ENCODE assay signal across 17 cellular contexts in genomic region chr7:82183633-82184032, GRCh38.
DNase-seq lines count a peak whose midpoint lies in the region; ATAC-seq and TF ChIP-seq lines count a peak whose summit lies in the region.
"Had no signal": no experiment of that assay in that cellular context is flagged by ENCODE, and none has a peak within 500 bp of the region (broad histone marks: within the 10 kb centered on the region; RNA-seq: fewer than 3 reads in every experiment).

No MANE protein-coding gene starts in this region.

- no peak overlapping the region for H3K27ac ChIP-seq in gastroesophageal sphincter
- H3K27ac ChIP-seq in WERI-Rb-1, result no peak overlapping the region
- H3K27ac ChIP-seq: right lobe of liver, uterus had no signal

- peaks cover 2% of the 10 kb centered on the region for H3K36me3 Mint-ChIP-seq in HFFc6 (ENCODE audit: low read depth)
- H3K36me3 Mint-ChIP-seq: CD8-positive, alpha-beta T cell had no signal

- no peaks in the 10 kb centered on the region; the same call in 1 of the 2 replicates for H3K27me3 Mint-ChIP-seq in HFFc6 (ENCODE audit: insufficient read depth)

- no peaks in the 10 kb centered on the region for H3K4me1 ChIP-seq in gastroesophageal sphincter
- H3K4me1 ChIP-seq: right lobe of liver, uterus had no signal

- H3K27me3 ChIP-seq in gastroesophageal sphincter (no peaks in the 10 kb centered on the region), WERI-Rb-1 (ENCODE audit: insufficient read depth, low read depth, severe bottlenecking) (no peaks in the 10 kb centered on the region)
- H3K27me3 ChIP-seq: right lobe of liver, uterus had no signal

- WGBS in gastroesophageal sphincter (ENCODE audit: low coverage in 1 of 2), 2 donors, result 69 to 93% methylated on average over 4 of the region's 4 CpGs

- no peak overlapping the region for H3K4me3 Mint-ChIP-seq in HFFc6
- H3K4me3 Mint-ChIP-seq: activated naive CD4-positive, alpha-beta T cell treated with anti-CD3 and anti-CD28 coated beads for 36 hours; CD8-positive, alpha-beta T cell; nephron had no signal

- no peak overlapping the region for H3K4me3 ChIP-seq in fibroblast of mammary gland (ENCODE audit: control insufficient read depth, low read depth, low read length)
- H3K4me3 ChIP-seq in gastroesophageal sphincter, result no peak overlapping the region
- no peak overlapping the region for H3K4me3 ChIP-seq in WERI-Rb-1 (ENCODE audit: low read depth, low read length)
- H3K4me3 ChIP-seq: right lobe of liver, uterus had no signal

- peaks cover 23% of the 10 kb centered on the region for H3K4me1 Mint-ChIP-seq in HFFc6 (ENCODE audit: low read depth)
- H3K4me1 Mint-ChIP-seq: nephron had no signal

- TF ChIP-seq POLR2A in gastroesophageal sphincter (IDR thresholded peaks at IDR 0.05), result no peak

- no peaks in the 10 kb centered on the region for H3K9me3 ChIP-seq in gastroesophageal sphincter
- H3K9me3 ChIP-seq in WERI-Rb-1 (ENCODE audit: severe bottlenecking), result no peaks in the 10 kb centered on the region
- H3K9me3 ChIP-seq: right lobe of liver, uterus had no signal

- ATAC-seq in gastroesophageal sphincter (no peak), GM21529 (IDR thresholded peaks at IDR 0.05; ENCODE audit: unreplicated experiment) (no peak)
- ATAC-seq: CD8-positive, alpha-beta T cell; right lobe of liver had no signal

- TF ChIP-seq CTCF in HFFc6 (IDR thresholded peaks at IDR 0.05) (no peak), fibroblast of mammary gland (conservative IDR thresholded peaks at IDR 0.05; ENCODE audit: control insufficient read depth, insufficient read depth, low read depth, low read length) (no peak), gastroesophageal sphincter (IDR thresholded peaks at IDR 0.05) (no peak), WERI-Rb-1 (IDR thresholded peaks at IDR 0.05; ENCODE audit: low read depth, low read length) (no peak)

- H3K9me3 Mint-ChIP-seq in HFFc6, result no peaks in the 10 kb centered on the region
- H3K9me3 Mint-ChIP-seq: CD8-positive, alpha-beta T cell; nephron had no signal

- no peaks in the 10 kb centered on the region for H3K36me3 ChIP-seq in gastroesophageal sphincter
- no peaks in the 10 kb centered on the region for H3K36me3 ChIP-seq in WERI-Rb-1
- H3K36me3 ChIP-seq: right lobe of liver, uterus had no signal

- no peak overlapping the region; the same call in 1 of the 2 replicates for H3K27ac Mint-ChIP-seq in HFFc6
- H3K27ac Mint-ChIP-seq: activated naive CD4-positive, alpha-beta T cell treated with anti-CD3 and anti-CD28 coated beads for 36 hours; CD8-positive, alpha-beta T cell; nephron had no signal

- DNase-seq in HFFc6 (peak; percentile 76), RKO (ENCODE audit: low spot score) (peak; percentile 57), fibroblast of mammary gland (ENCODE audit: low read depth) (peak; percentile 95), SW 1271 (lab: John Stamatoyannopoulos, UW) (no peak), WERI-Rb-1 (no peak)
- DNase-seq: activated naive CD4-positive, alpha-beta T cell treated with anti-CD3 and anti-CD28 coated beads for 36 hours; CD8-positive, alpha-beta T cell; central memory CD4-positive, alpha-beta T cell; NCI-H2029 treated with DMSO at 0.1 percent for 48 hours; NCI-H748 treated with DMSO at 0.1 percent for 48 hours; right lobe of liver; SIG-M5; stimulated activated naive CD4-positive, alpha-beta T cell; uterus had no signal

- no peak for TF ChIP-seq EP300 in gastroesophageal sphincter (IDR thresholded peaks at IDR 0.05)

Comparison
In these comparisons a context has a peak if more than half of its experiments do, and no peak if none do; other contexts are left out.
1. DNase-seq: peak in HFFc6 (single experiment), RKO (single experiment) and fibroblast of mammary gland (single experiment); none in SW 1271 (0 of 2) and WERI-Rb-1 (single experiment).